In genomic region chr7:120950539-120951308, GRCh38 we compare ENCODE assay signal across 1 cellular context.
TF ChIP-seq lines count a peak whose summit lies in the region.

ING3 (plus strand) TSS chr7:120950777; CDS start chr7:120950897, 120 bp downstream.

TF ChIP-seq in HepG2, 621 proteins besides CTCF, POLR2A, EP300 and RAD21 (continued from another document and continues in another):
- TF ChIP-seq CSRNP2 (CRISPR knock-in tag; conservative IDR thresholded peaks at IDR 0.05; ENCODE audit: low read depth) (no peak), HNRNPLL (IDR thresholded peaks at IDR 0.05; ENCODE audit: low read depth, low read length, poor library complexity, severe bottlenecking) (peak; percentile 80), ZNF782 (CRISPR knock-in tag; IDR thresholded peaks at IDR 0.05; ENCODE audit: borderline replicate concordance) (0 out of 2 replicates have a peak, but pooled peaks have one; percentile 44), NR2C2 (CRISPR knock-in tag; IDR thresholded peaks at IDR 0.05; ENCODE audit: borderline replicate concordance) (peak; percentile 60), MAFG (CRISPR knock-in tag; IDR thresholded peaks at IDR 0.05) (no peak), FOXC1 (CRISPR knock-in tag; IDR thresholded peaks at IDR 0.05; ENCODE audit: borderline replicate concordance) (0 out of 2 replicates have a peak, but pooled peaks have one; percentile 46), ZEB1 (IDR thresholded peaks at IDR 0.05; ENCODE audit: insufficient replicate concordance, low read depth) (no peak), ARHGAP35 (CRISPR knock-in tag; IDR thresholded peaks at IDR 0.05; ENCODE audit: borderline replicate concordance) (no peak), TEAD3 (CRISPR knock-in tag; optimal IDR thresholded peaks at IDR 0.05; ENCODE audit: borderline replicate concordance) (peak; percentile 73), ZNF33A (CRISPR knock-in tag; IDR thresholded peaks at IDR 0.05; ENCODE audit: borderline replicate concordance) (no peak), TFDP1 (CRISPR knock-in tag; IDR thresholded peaks at IDR 0.05; ENCODE audit: borderline replicate concordance) (peak; percentile 70), NR0B2 (CRISPR knock-in tag; IDR thresholded peaks at IDR 0.05) (0 out of 2 replicates have a peak, but pooled peaks have one; percentile 4), ZNF205 (CRISPR knock-in tag; IDR thresholded peaks at IDR 0.05) (no peak; the same call in 1 of the 2 replicates), ZNF883 (CRISPR knock-in tag; IDR thresholded peaks at IDR 0.05; ENCODE audit: not compliant biosample characterization) (peak; percentile 44), ZNF562 (CRISPR knock-in tag; IDR thresholded peaks at IDR 0.05; ENCODE audit: borderline replicate concordance) (no peak), SIN3A (IDR thresholded peaks at IDR 0.05; ENCODE audit: borderline replicate concordance, low read depth, low read length) (peak; percentile 71; the same call in 1 of the 2 replicates), THAP7 (CRISPR knock-in tag; IDR thresholded peaks at IDR 0.05) (peak; percentile 34; the same call in 1 of the 2 replicates), ZNF770 (CRISPR knock-in tag; IDR thresholded peaks at IDR 0.05) (no peak), TOPORS (CRISPR knock-in tag; IDR thresholded peaks at IDR 0.05) (no peak), NFRKB (IDR thresholded peaks at IDR 0.05) (peak; percentile 69; the same call in 1 of the 2 replicates), ELF1 (CRISPR knock-in tag; IDR thresholded peaks at IDR 0.05) (peak; percentile 77), CEBPB (IDR thresholded peaks at IDR 0.05; ENCODE audit: borderline replicate concordance, low read depth, low read length) (peak; percentile 52; the same call in 1 of the 2 replicates), ZFY (CRISPR knock-in tag; IDR thresholded peaks at IDR 0.05) (no peak), YEATS4 (CRISPR knock-in tag; IDR thresholded peaks at IDR 0.05; ENCODE audit: borderline replicate concordance) (peak; percentile 85; the same call in 1 of the 2 replicates), ZNF574 (CRISPR knock-in tag; IDR thresholded peaks at IDR 0.05) (peak; percentile 53), SAP130 (CRISPR knock-in tag; IDR thresholded peaks at IDR 0.05; ENCODE audit: low read depth) (peak; percentile 79), ZNF605 (CRISPR knock-in tag; IDR thresholded peaks at IDR 0.05) (peak; percentile 20; the same call in 1 of the 2 replicates), ARNT2 (CRISPR knock-in tag; IDR thresholded peaks at IDR 0.05; ENCODE audit: low read depth) (0 out of 2 replicates have a peak, but pooled peaks have one; percentile 27), RXRB (CRISPR knock-in tag; IDR thresholded peaks at IDR 0.05; ENCODE audit: borderline replicate concordance) (0 out of 2 replicates have a peak, but pooled peaks have one; percentile 7), HMGXB4 (CRISPR knock-in tag; IDR thresholded peaks at IDR 0.05; ENCODE audit: borderline replicate concordance in 1 of 2, low read depth in 1 of 2) (peak; percentile 56 to 68; a peak in 2 of 4 replicates), ZNF557 (CRISPR knock-in tag; IDR thresholded peaks at IDR 0.05) (no peak), ZNF607 (CRISPR knock-in tag; IDR thresholded peaks at IDR 0.05; ENCODE audit: borderline replicate concordance) (no peak), GATAD2A (CRISPR knock-in tag; IDR thresholded peaks at IDR 0.05) (0 out of 2 replicates have a peak, but pooled peaks have one; percentile 13), HOXA9 (CRISPR knock-in tag; IDR thresholded peaks at IDR 0.05; ENCODE audit: borderline replicate concordance) (peak; percentile 70; the same call in 1 of the 2 replicates), ZZZ3 (CRISPR knock-in tag; IDR thresholded peaks at IDR 0.05; ENCODE audit: borderline replicate concordance) (no peak; the same call in 1 of the 2 replicates), CREBL2 (CRISPR knock-in tag; IDR thresholded peaks at IDR 0.05; ENCODE audit: borderline replicate concordance) (no peak), E2F1 (CRISPR knock-in tag; IDR thresholded peaks at IDR 0.05) (peak; percentile 95), ZBTB21 (CRISPR knock-in tag; IDR thresholded peaks at IDR 0.05) (peak; percentile 87), HCFC1 (IDR thresholded peaks at IDR 0.05; ENCODE audit: low read depth, low read length) (peak; percentile 92), AHR (CRISPR knock-in tag; IDR thresholded peaks at IDR 0.05) (0 out of 2 replicates have a peak, but pooled peaks have one; percentile 18), PBX2 (CRISPR knock-in tag; IDR thresholded peaks at IDR 0.05) (peak; percentile 86), ZNF879 (CRISPR knock-in tag; IDR thresholded peaks at IDR 0.05) (no peak), E2F5 (CRISPR knock-in tag; conservative IDR thresholded peaks at IDR 0.05) (peak; percentile 41; the same call in 1 of the 2 replicates), ATF1 (CRISPR knock-in tag; IDR thresholded peaks at IDR 0.05) (peak; percentile 97), ZNF292 (CRISPR knock-in tag; IDR thresholded peaks at IDR 0.05; ENCODE audit: borderline replicate concordance, low read depth) (peak; percentile 92), PAX8 (CRISPR knock-in tag; IDR thresholded peaks at IDR 0.05; ENCODE audit: borderline replicate concordance) (no peak), ISL2 (CRISPR knock-in tag; IDR thresholded peaks at IDR 0.05) (peak; percentile 41; the same call in 1 of the 2 replicates)
